7 cellular contexts compared by ENCODE assay signal in the genomic region with DNA sequence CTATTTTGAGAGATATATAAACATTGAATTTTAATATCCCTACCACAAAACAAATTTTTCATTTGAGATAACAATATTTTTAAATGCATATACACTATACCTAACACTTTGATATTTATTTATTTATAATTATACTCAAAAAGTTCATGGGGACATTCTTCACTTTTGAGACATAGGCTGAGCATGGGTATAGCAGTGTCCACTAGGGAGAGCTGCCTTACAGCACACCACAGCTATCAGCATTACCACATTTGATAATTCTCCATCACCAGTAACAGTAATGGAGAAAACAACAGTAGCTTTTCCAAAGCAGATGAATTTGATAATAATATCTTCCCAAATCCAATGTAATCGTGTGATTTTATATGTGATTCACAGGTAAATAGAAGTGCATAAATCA.
DNase-seq lines count a peak whose midpoint lies in the region; ATAC-seq, FAIRE-seq and TF ChIP-seq lines count a peak whose summit lies in the region.

No MANE protein-coding gene starts in this region.

- no peaks in the 10 kb centered on the region for H3K79me2 ChIP-seq in neural progenitor cell (ENCODE audit: low read depth)

- no peak for FAIRE-seq in HTR-8/SVneo (lab: Jason Lieb, UNC)

- H2AFZ ChIP-seq in neural progenitor cell (replicated peaks), result no peak overlapping the region

- H3K9ac ChIP-seq in neural progenitor cell, result no peak overlapping the region

- H3K4me3 Mint-ChIP-seq in neural progenitor cell, result no peak overlapping the region
- no peak overlapping the region for H3K4me3 Mint-ChIP-seq in natural killer cell treated with Interleukin-12 subunit alpha and Interleukin-12 subunit beta and Interleukin-15 and Interleukin-18, amount 100 ng/mL, for 72 hours

- DNase-seq in Kasumi-1 (lab: John Stamatoyannopoulos, UW), result peak; percentile 4 to 19
- peak; percentile 34 to 51 for DNase-seq in cardiac fibroblast (ENCODE audit: low read depth in 2 of 2)
- DNase-seq in neural progenitor cell (ENCODE audit: low spot score), result peak; percentile 41
- no peak for DNase-seq in stimulated activated CD4-positive, alpha-beta T cell treated with anti-CD3 and anti-CD28 coated beads, Interleukin-4, amount 100 ng/mL, for 24 hours
- DNase-seq in natural killer cell treated with Interleukin-12 subunit alpha and Interleukin-12 subunit beta and Interleukin-15 and Interleukin-18, amount 100 ng/mL, for 72 hours (ENCODE audit: low spot score), result no peak
- no peak for DNase-seq in HTR-8/SVneo (ENCODE audit: insufficient read length, low spot score)

- ATAC-seq in GM18511 (IDR thresholded peaks at IDR 0.05; ENCODE audit: unreplicated experiment), result peak; percentile 55
- no peak for ATAC-seq in natural killer cell treated with Interleukin-12 subunit alpha and Interleukin-12 subunit beta and Interleukin-15 and Interleukin-18, amount 100 ng/mL, for 72 hours

- H3K4me2 ChIP-seq in neural progenitor cell, result peak overlapping the region; percentile 56

- H3K4me3 ChIP-seq in cardiac fibroblast (replicated peaks in 1 of 2; ENCODE audit: low read depth in 2 of 2, low read length in 2 of 2) (no peak overlapping the region), neural progenitor cell (no peak overlapping the region)

- H3K27ac Mint-ChIP-seq in neural progenitor cell, result no peak overlapping the region
- no peak overlapping the region for H3K27ac Mint-ChIP-seq in natural killer cell treated with Interleukin-12 subunit alpha and Interleukin-12 subunit beta and Interleukin-15 and Interleukin-18, amount 100 ng/mL, for 72 hours

- H3K27ac ChIP-seq in neural progenitor cell, result no peak overlapping the region

- peaks cover 25% of the 10 kb centered on the region for H3K4me1 Mint-ChIP-seq in neural progenitor cell
- no peaks in the 10 kb centered on the region for H3K4me1 Mint-ChIP-seq in natural killer cell treated with Interleukin-12 subunit alpha and Interleukin-12 subunit beta and Interleukin-15 and Interleukin-18, amount 100 ng/mL, for 72 hours (ENCODE audit: low read depth in 2 of 2)

- H3K4me1 ChIP-seq in neural progenitor cell, result peaks cover 45% of the 10 kb centered on the region

- no peaks in the 10 kb centered on the region for H3K36me3 Mint-ChIP-seq in neural progenitor cell
- H3K36me3 Mint-ChIP-seq in natural killer cell treated with Interleukin-12 subunit alpha and Interleukin-12 subunit beta and Interleukin-15 and Interleukin-18, amount 100 ng/mL, for 72 hours, result no peaks in the 10 kb centered on the region

- H3K27me3 Mint-ChIP-seq in neural progenitor cell (ENCODE audit: insufficient read depth, low read depth), result peaks cover 6% of the 10 kb centered on the region
- no peaks in the 10 kb centered on the region for H3K27me3 Mint-ChIP-seq in natural killer cell treated with Interleukin-12 subunit alpha and Interleukin-12 subunit beta and Interleukin-15 and Interleukin-18, amount 100 ng/mL, for 72 hours

- no peaks in the 10 kb centered on the region for H3K9me3 Mint-ChIP-seq in neural progenitor cell
- no peaks in the 10 kb centered on the region for H3K9me3 Mint-ChIP-seq in natural killer cell treated with Interleukin-12 subunit alpha and Interleukin-12 subunit beta and Interleukin-15 and Interleukin-18, amount 100 ng/mL, for 72 hours

- TF ChIP-seq CTCF in cardiac fibroblast (IDR thresholded peaks at IDR 0.05; ENCODE audit: low read depth, low read length) (peak; percentile 67), neural progenitor cell (IDR thresholded peaks at IDR 0.05) (peak; percentile 68)

- no peaks in the 10 kb centered on the region for H4K20me1 ChIP-seq in neural progenitor cell (ENCODE audit: low read depth)

- H3F3A ChIP-seq in neural progenitor cell (ENCODE audit: low read depth), result peaks cover 16% of the 10 kb centered on the region

- H3K36me3 ChIP-seq in neural progenitor cell, result no peaks in the 10 kb centered on the region

- H3K27me3 ChIP-seq in neural progenitor cell, result no peaks in the 10 kb centered on the region

- no peaks in the 10 kb centered on the region for H3K9me3 ChIP-seq in neural progenitor cell (ENCODE audit: low read depth)

Comparison
In these comparisons a context has a peak if more than half of its experiments do, and no peak if none do; other contexts are left out.
1. DNase-seq: peak in Kasumi-1 (2 of 2), cardiac fibroblast (2 of 2) and neural progenitor cell (single experiment); none in stimulated activated CD4-positive, alpha-beta T cell treated with anti-CD3 and anti-CD28 coated beads, Interleukin-4, amount 100 ng/mL, for 24 hours (single experiment), natural killer cell treated with Interleukin-12 subunit alpha and Interleukin-12 subunit beta and Interleukin-15 and Interleukin-18, amount 100 ng/mL, for 72 hours (single experiment) and HTR-8/SVneo (single experiment).